11 cellular contexts compared by ENCODE assay signal in genomic region chr20:44692932-44693476, GRCh38. TPM values are rescaled to one million over a fixed set of nuclear protein-coding genes. Genes with fewer than 3 reads are reported as not detected.
A peak's percentile ranks its signal among the peaks of the same experiment; 100 is the strongest.
DNase-seq lines count a peak whose midpoint lies in the region; ATAC-seq, FAIRE-seq and TF ChIP-seq lines count a peak whose summit lies in the region.
"Had no signal": no experiment of that assay in that cellular context is flagged by ENCODE, and none has a peak within 500 bp of the region (broad histone marks: within the 10 kb centered on the region; RNA-seq: fewer than 3 reads in every experiment).

No MANE protein-coding gene starts in this region.

- FAIRE-seq in keratinocyte (lab: Jason Lieb, UNC) = no peak
- FAIRE-seq: GM18507, islet of Langerhans had no signal

- H3K27me3 ChIP-seq in mammary epithelial cell (ENCODE audit: insufficient read depth, low read length) (no peaks in the 10 kb centered on the region), keratinocyte (ENCODE audit: control insufficient read depth, extremely low read depth, insufficient read depth, low read length) (peaks cover 6% of the 10 kb centered on the region), thoracic aorta (replicated peaks; ENCODE audit: insufficient read depth) (no peaks in the 10 kb centered on the region)

- no peaks in the 10 kb centered on the region for H3K36me3 ChIP-seq in mammary epithelial cell (ENCODE audit: insufficient read depth, low read length)
- no peaks in the 10 kb centered on the region for H3K36me3 ChIP-seq in keratinocyte (ENCODE audit: control insufficient read depth in 2 of 2, extremely low read depth in 1 of 2, insufficient read depth in 2 of 2, low read length in 2 of 2)
- H3K36me3 ChIP-seq in thoracic aorta = no peaks in the 10 kb centered on the region

- H3K27ac ChIP-seq in mammary epithelial cell (ENCODE audit: insufficient read depth, low read depth, low read length) (peak overlapping the region; percentile 16), keratinocyte (ENCODE audit: control insufficient read depth, insufficient read depth, low read length) (no peak overlapping the region), thoracic aorta (peak overlapping the region; percentile 92 to 98)

- ATAC-seq in thoracic aorta (ENCODE audit: insufficient number of reproducible peaks, low FRiP score, low read depth) (peak; percentile 91), HG03159 (IDR thresholded peaks at IDR 0.05; ENCODE audit: unreplicated experiment) (no peak), GM21367 (IDR thresholded peaks at IDR 0.05; ENCODE audit: unreplicated experiment) (no peak)

- dilution Hi-C loops in mammary epithelial cell (cut with HindIII; ENCODE audit: low sequenced_read_pairs) (loop anchor here (5.0 kb wide), 1 partner anchor 44 kb away; no protein-coding TSS in a partner anchor), keratinocyte (cut with MboI; ENCODE audit: extremely low pct_ligation_motif_present, low sequenced_read_pairs) (no loop called here)

- CTCF ChIA-PET in mammary epithelial cell (lab: Charles Lee; ENCODE audit: low non-redundant PET) = no interaction called here

- H3K4me1 ChIP-seq in mammary epithelial cell (ENCODE audit: insufficient read depth, low read length) = peaks cover 14% of the 10 kb centered on the region
- peaks cover 10% of the 10 kb centered on the region for H3K4me1 ChIP-seq in keratinocyte (ENCODE audit: control insufficient read depth, extremely low read depth, insufficient read depth, low read length)
- peaks cover 40 to 69% of the 10 kb centered on the region in 2 donors for H3K4me1 ChIP-seq in thoracic aorta (ENCODE audit: control insufficient read depth in 1 of 2, low read depth in 2 of 2)

- intact Hi-C loops in mammary epithelial cell (cut with micrococcal nuclease) = loop anchor here (2.0 kb wide), 1 partner anchor 174 kb away; no protein-coding TSS in a partner anchor

- H3K9me3 ChIP-seq in mammary epithelial cell (replicated peaks; ENCODE audit: insufficient read depth, low read length) (peaks cover 4% of the 10 kb centered on the region), keratinocyte (ENCODE audit: control insufficient read depth, low read depth, low read length) (no peaks in the 10 kb centered on the region), thoracic aorta (no peaks in the 10 kb centered on the region)

- H3K79me2 ChIP-seq in mammary epithelial cell (ENCODE audit: insufficient read depth, low read length) (no peaks in the 10 kb centered on the region), keratinocyte (ENCODE audit: control insufficient read depth, insufficient read depth, low read length) (no peaks in the 10 kb centered on the region)

- peak overlapping the region; percentile 16 for H3K4me2 ChIP-seq in mammary epithelial cell (ENCODE audit: insufficient read depth, low read depth, low read length)
- H3K4me2 ChIP-seq in keratinocyte (ENCODE audit: control insufficient read depth, extremely low read depth, insufficient read depth, low read depth, low read length) = peak overlapping the region; percentile 27

- peak; percentile 93 for DNase-seq in HT1080 (ENCODE audit: low read depth)
- DNase-seq in mammary epithelial cell = peak; percentile 92
- DNase-seq in keratinocyte (ENCODE audit: low read depth, low spot score) = no peak
- DNase-seq in thoracic aorta (ENCODE audit: low spot score) = peak; percentile 84
- DNase-seq in DMS79 (lab: John Stamatoyannopoulos, UW) = no peak
- DNase-seq in middle frontal gyrus (ENCODE audit: extremely low spot score, low spot score) = no peak
- DNase-seq: Karpas-422 had no signal

- H2AFZ ChIP-seq in mammary epithelial cell (ENCODE audit: low read depth, low read length) (peak overlapping the region; percentile 41), keratinocyte (ENCODE audit: control insufficient read depth, low read length) (no peak overlapping the region)

- TF ChIP-seq CTCF in mammary epithelial cell (conservative IDR thresholded peaks at IDR 0.05 in 1 of 2, IDR thresholded peaks at IDR 0.05 in 1 of 2; ENCODE audit: extremely low read depth in 1 of 2, insufficient read depth in 1 of 2, low read depth in 1 of 2, low read length in 2 of 2) (no peak), keratinocyte (optimal IDR thresholded peaks at IDR 0.05 in 1 of 3, IDR thresholded peaks at IDR 0.05 in 1 of 3, conservative IDR thresholded peaks at IDR 0.05 in 1 of 3; ENCODE audit: extremely low read depth in 1 of 3, insufficient read depth in 2 of 3, low read length in 3 of 3) (no peak), thoracic aorta (IDR thresholded peaks at IDR 0.05) (no peak)

- BruUV-seq in mammary epithelial cell (replicated peaks; lab: Mats Ljungman, UMichigan) = no TSS peak

- no peaks in the 10 kb centered on the region for H3K9me1 ChIP-seq in keratinocyte (ENCODE audit: control insufficient read depth, extremely low read depth, insufficient read depth, low read length)

- H3K4me3 ChIP-seq in mammary epithelial cell (replicated peaks in 1 of 3; ENCODE audit: insufficient read depth in 1 of 3, low read depth in 2 of 3, low read length in 3 of 3) (no peak overlapping the region), keratinocyte (ENCODE audit: control insufficient read depth in 2 of 3, extremely low read depth in 1 of 3, insufficient read depth in 2 of 3, low read depth in 1 of 3, low read length in 3 of 3) (no peak overlapping the region), thoracic aorta (no peak overlapping the region)

- in situ Hi-C loops in mammary epithelial cell (cut with MboI; ENCODE audit: low sequenced_read_pairs in 2 of 2) = no loop called here

- H4K20me1 ChIP-seq in mammary epithelial cell (ENCODE audit: insufficient read depth, low read length) (no peaks in the 10 kb centered on the region), keratinocyte (ENCODE audit: control insufficient read depth, extremely low read depth, insufficient read depth, low read length) (no peaks in the 10 kb centered on the region)

- H3K9ac ChIP-seq in mammary epithelial cell (ENCODE audit: insufficient read depth, low read length) (no peak overlapping the region), keratinocyte (ENCODE audit: control insufficient read depth, extremely low read depth, insufficient read depth, low read length) (no peak overlapping the region)

- WGBS in mammary epithelial cell (ENCODE audit: low coverage, missing lambda C conversion rate) = 17% methylated on average over 6 of the region's 7 CpGs

RNA-seq across cellular contexts. Expression of gene CCN5, which starts 22.2 kb away (rescaled TPM):
- total RNA-seq in HT1080 (2014; rRNA removed; shearing (Covaris generic)) = not detected in 2 replicates
- polyA plus RNA-seq in HT1080 (2015; cell fraction: cytosol; rRNA removed) = not detected in 2 replicates
- polyA plus RNA-seq in HT1080 (2015; cell fraction: nucleus; rRNA removed) = 0.20 TPM in 1 of 2 replicates, not detected in the other
- under 1 TPM in 1 of 2 donors, not detected in 1; 0.67 TPM for total RNA-seq in mammary epithelial cell
- not detected for polyA plus RNA-seq in mammary epithelial cell
- polyA minus RNA-seq in mammary epithelial cell = not detected
- polyA plus RNA-seq in keratinocyte = 0.50 TPM in 1 of 3 replicates, not detected in the others
- not detected for polyA plus RNA-seq in keratinocyte (2011; ENCODE audit: low read depth)
- 0.09 and 0.22 TPM in 2 replicates for polyA plus RNA-seq in keratinocyte (2011; cell fraction: cytosol; rRNA removed)
- 0.16 and 0.29 TPM in 2 replicates for polyA plus RNA-seq in keratinocyte (2011; cell fraction: nucleus; rRNA removed)
- polyA plus RNA-seq in keratinocyte (2012; ENCODE audit: low replicate concordance) = not detected in 2 replicates
- 0.76 TPM in 1 of 3 replicates, not detected in the others for polyA minus RNA-seq in keratinocyte
- polyA minus RNA-seq in keratinocyte (2011; cell fraction: cytosol; rRNA and poly(A)+ RNA removed) = 3.6 TPM
- polyA minus RNA-seq in keratinocyte (2011; cell fraction: nucleus; rRNA and poly(A)+ RNA removed) = 1.4 and 1.8 TPM in 2 replicates
- total RNA-seq in thoracic aorta = 100 to 1,000 TPM; 652 to 994 TPM

RNA-seq across cellular contexts. Expression of gene ADA, which starts 41.5 kb away (rescaled TPM):
- 7.8 and 10.3 TPM in 2 replicates for total RNA-seq in HT1080 (2014; rRNA removed; shearing (Covaris generic))
- polyA plus RNA-seq in HT1080 (2015; cell fraction: cytosol; rRNA removed) = 23.2 and 26.9 TPM in 2 replicates
- 24.4 and 26.9 TPM in 2 replicates for polyA plus RNA-seq in HT1080 (2015; cell fraction: nucleus; rRNA removed)
- total RNA-seq in mammary epithelial cell (10 to 100 TPM in 1 of 2 donors, 1 to 10 TPM in 1; 4.2 to 10.5 TPM), thoracic aorta (10 to 100 TPM in 1 of 2 donors, 1 to 10 TPM in 1; 8.1 to 20.6 TPM)
- polyA plus RNA-seq in mammary epithelial cell (23.0 TPM), keratinocyte (18.9 to 26.4 TPM (median 21.4 TPM) in 3 replicates)
- polyA minus RNA-seq in mammary epithelial cell (9.3 TPM), keratinocyte (10.9 to 17.8 TPM (median 16.2 TPM) in 3 replicates)
- polyA plus RNA-seq in keratinocyte (2011; ENCODE audit: low read depth) = 12.0 TPM
- 17.1 and 20.5 TPM in 2 replicates for polyA plus RNA-seq in keratinocyte (2011; cell fraction: cytosol; rRNA removed)
- 23.1 and 24.6 TPM in 2 replicates for polyA plus RNA-seq in keratinocyte (2011; cell fraction: nucleus; rRNA removed)
- 11.3 and 14.7 TPM in 2 replicates for polyA plus RNA-seq in keratinocyte (2012; ENCODE audit: low replicate concordance)
- 15.0 TPM for polyA minus RNA-seq in keratinocyte (2011; cell fraction: cytosol; rRNA and poly(A)+ RNA removed)
- polyA minus RNA-seq in keratinocyte (2011; cell fraction: nucleus; rRNA and poly(A)+ RNA removed) = 4.1 and 8.1 TPM in 2 replicates

RNA-seq across cellular contexts. Expression of gene KCNK15, which starts 52.7 kb away (rescaled TPM):
- total RNA-seq in HT1080 (2014; rRNA removed; shearing (Covaris generic)) = not detected in 2 replicates
- polyA plus RNA-seq in HT1080 (2015; cell fraction: cytosol; rRNA removed) = 0.05 TPM in 1 of 2 replicates, not detected in the other
- not detected in 2 replicates for polyA plus RNA-seq in HT1080 (2015; cell fraction: nucleus; rRNA removed)
- total RNA-seq in mammary epithelial cell = 1 to 10 TPM in 1 of 2 donors, under 1 TPM in 1; 0.31 to 1.0 TPM
- 0.40 TPM for polyA plus RNA-seq in mammary epithelial cell
- not detected for polyA minus RNA-seq in mammary epithelial cell
- 0.03 TPM in 1 of 3 replicates, not detected in the others for polyA plus RNA-seq in keratinocyte
- polyA plus RNA-seq in keratinocyte (2011; ENCODE audit: low read depth) = 0.14 TPM
- polyA plus RNA-seq in keratinocyte (2011; cell fraction: cytosol; rRNA removed) = not detected in 2 replicates
- polyA plus RNA-seq in keratinocyte (2011; cell fraction: nucleus; rRNA removed) = 0.05 TPM in 1 of 2 replicates, not detected in the other
- polyA plus RNA-seq in keratinocyte (2012; ENCODE audit: low replicate concordance) = 0.17 TPM in 1 of 2 replicates, not detected in the other
- polyA minus RNA-seq in keratinocyte = 0.16 TPM in 1 of 3 replicates, not detected in the others
- polyA minus RNA-seq in keratinocyte (2011; cell fraction: cytosol; rRNA and poly(A)+ RNA removed) = 1.7 TPM
- 0.31 and 0.32 TPM in 2 replicates for polyA minus RNA-seq in keratinocyte (2011; cell fraction: nucleus; rRNA and poly(A)+ RNA removed)
- total RNA-seq in thoracic aorta = 10 to 100 TPM; 26.3 to 60.0 TPM

Comparison
In these comparisons a context has a peak if more than half of its experiments do, and no peak if none do; other contexts are left out.
1. DNase-seq: peak in HT1080 (single experiment), mammary epithelial cell (single experiment) and thoracic aorta (single experiment); none in keratinocyte (single experiment), DMS79 (single experiment) and middle frontal gyrus (single experiment).
2. RNA of gene CCN5, which starts 22.2 kb away (total RNA-seq): 652 to 994 TPM in thoracic aorta; 0.67 TPM in mammary epithelial cell and not detected in HT1080; every median in the first group is over 100 times any median in the second.
3. RNA of gene KCNK15, which starts 52.7 kb away (total RNA-seq): 26.3 to 60.0 TPM in thoracic aorta; 0.31 to 1.0 TPM in mammary epithelial cell and not detected in HT1080; every median in the first group is over 10 times any median in the second.